Comparison of ENCODE assay signal across 1 cellular context in genomic region chr1:160342953-160343869, GRCh38.
TF ChIP-seq lines count a peak whose summit lies in the region.

TSS of gene COPA (minus strand) at chr1:160343250. CDS start at chr1:160343170, 80 bp downstream.
TSS of gene NCSTN (plus strand) at chr1:160343383. CDS start at chr1:160343397, 14 bp downstream.

TF ChIP-seq in K562, 482 proteins besides CTCF, POLR2A, EP300 and RAD21 (continued from another document and continues in another):
- no peak for TF ChIP-seq MBD1 (CRISPR knock-in tag; IDR thresholded peaks at IDR 0.05)
- peak; percentile 90 for TF ChIP-seq KDM5B (IDR thresholded peaks at IDR 0.05; ENCODE audit: insufficient replicate concordance, low read depth, low read length)
- no peak for TF ChIP-seq RBM22 (IDR thresholded peaks at IDR 0.05; ENCODE audit: low read depth, low read length, poor library complexity, severe bottlenecking)
- TF ChIP-seq, protein P1, sequence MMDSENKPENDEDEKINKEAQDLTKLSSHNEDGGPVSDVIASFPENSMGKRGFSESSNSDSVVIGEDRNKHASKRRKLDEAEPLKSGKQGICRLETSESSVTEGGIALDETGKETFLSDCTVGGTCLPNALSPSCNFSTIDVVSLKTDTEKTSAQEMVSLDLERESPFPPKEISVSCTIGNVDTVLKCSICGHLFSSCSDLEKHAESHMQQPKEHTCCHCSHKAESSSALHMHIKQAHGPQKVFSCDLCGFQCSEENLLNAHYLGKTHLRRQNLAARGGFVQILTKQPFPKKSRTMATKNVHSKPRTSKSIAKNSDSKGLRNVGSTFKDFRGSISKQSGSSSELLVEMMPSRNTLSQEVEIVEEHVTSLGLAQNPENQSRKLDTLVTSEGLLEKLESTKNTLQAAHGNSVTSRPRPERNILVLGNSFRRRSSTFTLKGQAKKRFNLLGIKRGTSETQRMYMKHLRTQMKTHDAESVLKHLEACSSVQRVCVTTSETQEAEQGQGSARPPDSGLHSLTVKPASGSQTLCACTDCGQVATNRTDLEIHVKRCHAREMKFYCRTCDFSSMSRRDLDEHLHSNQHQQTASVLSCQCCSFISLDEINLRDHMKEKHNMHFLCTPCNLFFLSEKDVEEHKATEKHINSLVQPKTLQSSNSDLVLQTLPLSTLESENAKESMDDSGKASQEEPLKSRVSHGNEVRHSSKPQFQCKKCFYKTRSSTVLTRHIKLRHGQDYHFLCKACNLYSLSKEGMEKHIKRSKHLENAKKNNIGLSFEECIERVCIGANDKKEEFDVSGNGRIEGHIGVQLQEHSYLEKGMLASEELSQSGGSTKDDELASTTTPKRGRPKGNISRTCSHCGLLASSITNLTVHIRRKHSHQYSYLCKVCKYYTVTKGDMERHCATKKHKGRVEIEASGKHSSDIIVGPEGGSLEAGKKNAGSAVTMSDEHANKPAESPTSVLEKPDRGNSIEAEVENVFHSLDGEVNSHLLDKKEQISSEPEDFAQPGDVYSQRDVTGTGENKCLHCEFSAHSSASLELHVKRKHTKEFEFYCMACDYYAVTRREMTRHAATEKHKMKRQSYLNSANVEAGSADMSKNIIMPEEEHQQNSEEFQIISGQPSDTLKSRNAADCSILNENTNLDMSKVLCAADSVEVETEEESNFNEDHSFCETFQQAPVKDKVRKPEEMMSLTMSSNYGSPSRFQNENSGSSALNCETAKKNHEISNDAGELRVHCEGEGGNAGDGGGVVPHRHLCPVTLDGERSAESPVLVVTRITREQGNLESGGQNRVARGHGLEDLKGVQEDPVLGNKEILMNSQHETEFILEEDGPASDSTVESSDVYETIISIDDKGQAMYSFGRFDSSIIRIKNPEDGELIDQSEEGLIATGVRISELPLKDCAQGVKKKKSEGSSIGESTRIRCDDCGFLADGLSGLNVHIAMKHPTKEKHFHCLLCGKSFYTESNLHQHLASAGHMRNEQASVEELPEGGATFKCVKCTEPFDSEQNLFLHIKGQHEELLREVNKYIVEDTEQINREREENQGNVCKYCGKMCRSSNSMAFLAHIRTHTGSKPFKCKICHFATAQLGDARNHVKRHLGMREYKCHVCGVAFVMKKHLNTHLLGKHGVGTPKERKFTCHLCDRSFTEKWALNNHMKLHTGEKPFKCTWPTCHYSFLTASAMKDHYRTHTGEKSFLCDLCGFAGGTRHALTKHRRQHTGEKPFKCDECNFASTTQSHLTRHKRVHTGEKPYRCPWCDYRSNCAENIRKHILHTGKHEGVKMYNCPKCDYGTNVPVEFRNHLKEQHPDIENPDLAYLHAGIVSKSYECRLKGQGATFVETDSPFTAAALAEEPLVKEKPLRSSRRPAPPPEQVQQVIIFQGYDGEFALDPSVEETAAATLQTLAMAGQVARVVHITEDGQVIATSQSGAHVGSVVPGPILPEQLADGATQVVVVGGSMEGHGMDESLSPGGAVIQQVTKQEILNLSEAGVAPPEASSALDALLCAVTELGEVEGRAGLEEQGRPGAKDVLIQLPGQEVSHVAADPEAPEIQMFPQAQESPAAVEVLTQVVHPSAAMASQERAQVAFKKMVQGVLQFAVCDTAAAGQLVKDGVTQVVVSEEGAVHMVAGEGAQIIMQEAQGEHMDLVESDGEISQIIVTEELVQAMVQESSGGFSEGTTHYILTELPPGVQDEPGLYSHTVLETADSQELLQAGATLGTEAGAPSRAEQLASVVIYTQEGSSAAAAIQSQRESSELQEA (IDR thresholded peaks at IDR 0.05; ENCODE audit: low read depth) = peak; percentile 60; the same call in 1 of the 2 replicates
- TF ChIP-seq SIN3A (IDR thresholded peaks at IDR 0.05; ENCODE audit: borderline replicate concordance in 2 of 2, control insufficient read depth in 1 of 2, low read depth in 2 of 2, low read length in 2 of 2) = peak; percentile 75 to 86; a peak in 2 of 4 replicates
- 0 out of 4 replicates have a peak, but pooled peaks of 1 of the 2 experiments have one; percentile 36 for TF ChIP-seq ZNF639 (CRISPR knock-in tag; conservative IDR thresholded peaks at IDR 0.05 in 1 of 2, IDR thresholded peaks at IDR 0.05 in 1 of 2)
- peak; percentile 93 for TF ChIP-seq POLR2B (IDR thresholded peaks at IDR 0.05; ENCODE audit: low read depth, partially characterized antibody)
- peak; percentile 96 for TF ChIP-seq ELF1 (tag; IDR thresholded peaks at IDR 0.05)
- 0 out of 2 replicates have a peak, but pooled peaks have one; percentile 33 for TF ChIP-seq KAT8 (IDR thresholded peaks at IDR 0.05; ENCODE audit: low read depth)
- peak; percentile 72 for TF ChIP-seq HCFC1 (IDR thresholded peaks at IDR 0.05; ENCODE audit: low read depth, low read length)
- TF ChIP-seq NFXL1 (CRISPR knock-in tag; IDR thresholded peaks at IDR 0.05) = no peak
- TF ChIP-seq, protein P2, sequence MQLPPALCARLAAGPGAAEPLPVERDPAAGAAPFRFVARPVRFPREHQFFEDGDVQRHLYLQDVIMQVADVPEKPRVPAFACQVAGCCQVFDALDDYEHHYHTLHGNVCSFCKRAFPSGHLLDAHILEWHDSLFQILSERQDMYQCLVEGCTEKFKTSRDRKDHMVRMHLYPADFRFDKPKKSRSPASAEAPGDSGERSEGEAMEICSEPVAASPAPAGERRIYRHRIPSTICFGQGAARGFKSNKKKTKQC (CRISPR knock-in tag; IDR thresholded peaks at IDR 0.05) = peak; percentile 45; the same call in 1 of the 2 replicates
- no peak for TF ChIP-seq RFX5 (IDR thresholded peaks at IDR 0.05; ENCODE audit: low read depth, low read length)
- TF ChIP-seq SMAD4 (CRISPR knock-in tag; conservative IDR thresholded peaks at IDR 0.05) = peak; percentile 20; the same call in 1 of the 2 replicates
- TF ChIP-seq MCM3 (IDR thresholded peaks at IDR 0.05) = no peak
- peak in 1 of 2 experiments; percentile 64; a peak in 3 of 4 replicates for TF ChIP-seq MLLT1 (IDR thresholded peaks at IDR 0.05)
- TF ChIP-seq, protein P3, sequence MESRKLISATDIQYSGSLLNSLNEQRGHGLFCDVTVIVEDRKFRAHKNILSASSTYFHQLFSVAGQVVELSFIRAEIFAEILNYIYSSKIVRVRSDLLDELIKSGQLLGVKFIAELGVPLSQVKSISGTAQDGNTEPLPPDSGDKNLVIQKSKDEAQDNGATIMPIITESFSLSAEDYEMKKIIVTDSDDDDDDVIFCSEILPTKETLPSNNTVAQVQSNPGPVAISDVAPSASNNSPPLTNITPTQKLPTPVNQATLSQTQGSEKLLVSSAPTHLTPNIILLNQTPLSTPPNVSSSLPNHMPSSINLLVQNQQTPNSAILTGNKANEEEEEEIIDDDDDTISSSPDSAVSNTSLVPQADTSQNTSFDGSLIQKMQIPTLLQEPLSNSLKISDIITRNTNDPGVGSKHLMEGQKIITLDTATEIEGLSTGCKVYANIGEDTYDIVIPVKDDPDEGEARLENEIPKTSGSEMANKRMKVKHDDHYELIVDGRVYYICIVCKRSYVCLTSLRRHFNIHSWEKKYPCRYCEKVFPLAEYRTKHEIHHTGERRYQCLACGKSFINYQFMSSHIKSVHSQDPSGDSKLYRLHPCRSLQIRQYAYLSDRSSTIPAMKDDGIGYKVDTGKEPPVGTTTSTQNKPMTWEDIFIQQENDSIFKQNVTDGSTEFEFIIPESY (CRISPR knock-in tag; IDR thresholded peaks at IDR 0.05) = peak; percentile 28; the same call in 1 of the 2 replicates
- peak; percentile 60; the same call in 1 of the 2 replicates for TF ChIP-seq RB1 (IDR thresholded peaks at IDR 0.05; ENCODE audit: low read depth)
- TF ChIP-seq ARNT (IDR thresholded peaks at IDR 0.05) = peak; percentile 24 to 62; a peak in 1 of 4 replicates
- peak; percentile 37; the same call in 1 of the 2 replicates for TF ChIP-seq CTBP1 (IDR thresholded peaks at IDR 0.05; ENCODE audit: borderline replicate concordance)
- TF ChIP-seq DMBX1 (CRISPR knock-in tag; IDR thresholded peaks at IDR 0.05; ENCODE audit: borderline replicate concordance) = 0 out of 2 replicates have a peak, but pooled peaks have one; percentile 37
- no peak for TF ChIP-seq FOXO4 (CRISPR knock-in tag; IDR thresholded peaks at IDR 0.05)
- TF ChIP-seq, protein P4, sequence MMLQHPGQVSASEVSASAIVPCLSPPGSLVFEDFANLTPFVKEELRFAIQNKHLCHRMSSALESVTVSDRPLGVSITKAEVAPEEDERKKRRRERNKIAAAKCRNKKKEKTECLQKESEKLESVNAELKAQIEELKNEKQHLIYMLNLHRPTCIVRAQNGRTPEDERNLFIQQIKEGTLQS (IDR thresholded peaks at IDR 0.05) = no peak
- TF ChIP-seq, protein P4 (CRISPR knock-in tag; conservative IDR thresholded peaks at IDR 0.05) = peak; percentile 6; the same call in 1 of the 2 replicates
- TF ChIP-seq ELF2 (CRISPR knock-in tag; IDR thresholded peaks at IDR 0.05) = peak; percentile 69
- TF ChIP-seq, protein P5, sequence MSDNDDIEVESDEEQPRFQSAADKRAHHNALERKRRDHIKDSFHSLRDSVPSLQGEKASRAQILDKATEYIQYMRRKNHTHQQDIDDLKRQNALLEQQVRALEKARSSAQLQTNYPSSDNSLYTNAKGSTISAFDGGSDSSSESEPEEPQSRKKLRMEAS (CRISPR knock-in tag; IDR thresholded peaks at IDR 0.05) = peak; percentile 42
- no peak for TF ChIP-seq ZNF778 (CRISPR knock-in tag; IDR thresholded peaks at IDR 0.05)
- TF ChIP-seq ESRRA (IDR thresholded peaks at IDR 0.05; ENCODE audit: borderline replicate concordance, low read depth) = peak; percentile 59; the same call in 1 of the 2 replicates
- peak; percentile 67; the same call in 1 of the 2 replicates for TF ChIP-seq ZNF740 (CRISPR knock-in tag; IDR thresholded peaks at IDR 0.05)
- peak in 1 of 2 experiments; percentile 60; a peak in 1 of 4 replicates for TF ChIP-seq ZNF740 (tag; IDR thresholded peaks at IDR 0.05)
- TF ChIP-seq ZBTB43 (CRISPR knock-in tag; IDR thresholded peaks at IDR 0.05) = no peak
- no peak for TF ChIP-seq ZNF586 (CRISPR knock-in tag; conservative IDR thresholded peaks at IDR 0.05)
- TF ChIP-seq BACH1 (tag; IDR thresholded peaks at IDR 0.05) = no peak
